In the genomic region with DNA sequence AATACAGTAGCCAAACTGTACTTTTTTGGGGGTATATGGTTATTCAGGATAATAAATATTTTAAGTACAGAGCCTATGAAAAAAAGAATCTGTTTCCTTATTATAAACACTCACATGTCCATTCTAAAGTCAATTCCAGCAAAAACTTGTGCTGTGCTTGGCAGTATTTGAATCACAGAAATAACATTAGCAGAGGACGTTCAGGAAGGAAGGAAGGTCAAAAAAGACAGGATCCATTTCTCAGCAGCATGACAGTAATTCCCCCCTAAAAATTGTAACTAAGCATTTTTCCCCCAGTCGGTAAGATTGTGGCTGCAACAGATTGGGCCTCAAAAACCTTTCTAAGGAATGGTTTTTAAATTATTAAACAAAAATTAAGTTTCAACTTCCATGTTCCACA, we compare ENCODE assay signal across 22 cellular contexts.
DNase-seq lines count a peak whose midpoint lies in the region; ATAC-seq and TF ChIP-seq lines count a peak whose summit lies in the region.
"Had no signal": no experiment of that assay in that cellular context is flagged by ENCODE, and none has a peak within 500 bp of the region (broad histone marks: within the 10 kb centered on the region; RNA-seq: fewer than 3 reads in every experiment).

No MANE protein-coding gene starts in this region.

- WGBS in heart right ventricle, 2 donors, result 31 to 42% methylated on average over 2 of the region's 2 CpGs

- H3K4me3 Mint-ChIP-seq in chondrocyte (ENCODE audit: unreplicated experiment), result no peak overlapping the region
- H3K4me3 Mint-ChIP-seq in stimulated activated naive B cell treated with anti-CD40 and anti-IgM and Interleukin-4, amounts not matched to agents 10 μg/mL and 1 μg/mL and 100 μg/mL, for 72 hours, result no peak overlapping the region

- peaks cover 0 to 6% (median 0%) of the 10 kb centered on the region in 9 donors for H3K36me3 ChIP-seq in heart right ventricle
- no peaks in the 10 kb centered on the region for H3K36me3 ChIP-seq in right atrium auricular region

- H3K27ac Mint-ChIP-seq in chondrocyte (ENCODE audit: unreplicated experiment), result peak overlapping the region; percentile 57
- peak overlapping the region; percentile 32 for H3K27ac Mint-ChIP-seq in stimulated activated naive B cell treated with anti-CD40 and anti-IgM and Interleukin-4, amounts not matched to agents 10 μg/mL and 1 μg/mL and 100 μg/mL, for 72 hours

- peaks cover 5% of the 10 kb centered on the region for H3K9me3 Mint-ChIP-seq in chondrocyte (ENCODE audit: low read depth)
- no peaks in the 10 kb centered on the region for H3K9me3 Mint-ChIP-seq in stimulated activated naive B cell treated with anti-CD40 and anti-IgM and Interleukin-4, amounts not matched to agents 10 μg/mL and 1 μg/mL and 100 μg/mL, for 72 hours

- TF ChIP-seq CTCF in heart right ventricle (IDR thresholded peaks at IDR 0.05) (no peak), right atrium auricular region (IDR thresholded peaks at IDR 0.05) (no peak), chondrocyte (IDR thresholded peaks at IDR 0.05) (no peak)

- peak in 3 of 8 donors; percentile 43 to 60 (median 48) for ATAC-seq in heart right ventricle
- no peak for ATAC-seq in stimulated activated naive B cell treated with anti-CD40 and anti-IgM and Interleukin-4, amounts not matched to agents 10 μg/mL and 1 μg/mL and 100 μg/mL, for 72 hours (replicated peaks)
- ATAC-seq: HCT116 had no signal

- H3K4me3 ChIP-seq in heart right ventricle (no peak overlapping the region), right atrium auricular region (no peak overlapping the region)

- H3K4me1 Mint-ChIP-seq in chondrocyte (ENCODE audit: low read depth), result peaks cover 28% of the 10 kb centered on the region
- peaks cover 12 to 38% of the 10 kb centered on the region in 2 donors for H3K4me1 Mint-ChIP-seq in stimulated activated naive B cell treated with anti-CD40 and anti-IgM and Interleukin-4, amounts not matched to agents 10 μg/mL and 1 μg/mL and 100 μg/mL, for 72 hours

- peak overlapping the region in 6 of 10 donors; percentile 21 to 73 (median 46) for H3K27ac ChIP-seq in heart right ventricle
- no peak overlapping the region for H3K27ac ChIP-seq in right atrium auricular region
- H3K27ac ChIP-seq: HL-60 had no signal

- no peaks in the 10 kb centered on the region for H3K27me3 Mint-ChIP-seq in chondrocyte (ENCODE audit: low read depth)
- no peaks in the 10 kb centered on the region for H3K27me3 Mint-ChIP-seq in stimulated activated naive B cell treated with anti-CD40 and anti-IgM and Interleukin-4, amounts not matched to agents 10 μg/mL and 1 μg/mL and 100 μg/mL, for 72 hours

- no peaks in the 10 kb centered on the region for H3K27me3 ChIP-seq in heart right ventricle
- no peaks in the 10 kb centered on the region for H3K27me3 ChIP-seq in right atrium auricular region

- no peak for DNase-seq in heart right ventricle
- DNase-seq in right atrium auricular region (ENCODE audit: low spot score), result no peak
- no peak for DNase-seq in chondrocyte (ENCODE audit: low spot score)
- peak; percentile 56 to 76 for DNase-seq in lung microvascular endothelial cell (ENCODE audit: low read depth in 2 of 2)
- no peak for DNase-seq in stimulated activated naive B cell treated with anti-CD40 and anti-IgM and Interleukin-4, amounts not matched to agents 10 μg/mL and 1 μg/mL and 100 μg/mL, for 72 hours
- no peak for DNase-seq in DMS53 treated with DMSO at 0.1 percent for 48 hours (lab: John Stamatoyannopoulos, UW; ENCODE audit: unreplicated experiment)
- DNase-seq in ureter (ENCODE audit: low spot score), result no peak
- DNase-seq in activated naive CD4-positive, alpha-beta T cell treated with anti-CD3 and anti-CD28 coated beads, Interleukin-2, amount 50 U/mL, for 16 hours, result no peak
- DNase-seq: 8988T, ACHN, Calu3, DND-41, NCI-H1048, NCI-H1417, NCI-H1694, NCI-H2029 treated with DMSO at 0.1 percent for 48 hours, NCI-H2227 treated with DMSO at 0.1 percent for 48 hours, NCI-H69, RPMI8226, SHP77 treated with DMSO at 0.1 percent for 48 hours had no signal

- intact Hi-C loops in heart right ventricle (cut with DNase I), result no loop called here

- peaks cover 5% of the 10 kb centered on the region for H3K36me3 Mint-ChIP-seq in chondrocyte (ENCODE audit: low read depth)
- peaks cover 22 to 23% of the 10 kb centered on the region in 2 donors for H3K36me3 Mint-ChIP-seq in stimulated activated naive B cell treated with anti-CD40 and anti-IgM and Interleukin-4, amounts not matched to agents 10 μg/mL and 1 μg/mL and 100 μg/mL, for 72 hours

- H3K9me3 ChIP-seq in heart right ventricle (no peaks in the 10 kb centered on the region), right atrium auricular region (no peaks in the 10 kb centered on the region)

- H3K4me1 ChIP-seq in heart right ventricle, result peaks cover 3 to 61% (median 34%) of the 10 kb centered on the region in 9 donors
- peaks cover 0 to 24% of the 10 kb centered on the region in 2 donors for H3K4me1 ChIP-seq in right atrium auricular region

Comparison
In these comparisons a context has a peak if more than half of its experiments do, and no peak if none do; other contexts are left out.
1. H3K27ac ChIP-seq: peak in heart right ventricle (6 of 10); none in right atrium auricular region (0 of 2).
2. DNase-seq: peak in lung microvascular endothelial cell (2 of 2); none in heart right ventricle (0 of 2), right atrium auricular region (single experiment), chondrocyte (single experiment), stimulated activated naive B cell treated with anti-CD40 and anti-IgM and Interleukin-4, amounts not matched to agents 10 μg/mL and 1 μg/mL and 100 μg/mL, for 72 hours (single experiment), DMS53 treated with DMSO at 0.1 percent for 48 hours (single experiment), ureter (single experiment) and activated naive CD4-positive, alpha-beta T cell treated with anti-CD3 and anti-CD28 coated beads, Interleukin-2, amount 50 U/mL, for 16 hours (single experiment).